In genomic region chr11:57668467-57668890, GRCh38 we compare ENCODE assay signal across 8 cellular contexts. TPM values are rescaled to one million over a fixed set of nuclear protein-coding genes. Genes with fewer than 3 reads are reported as not detected.
DNase-seq lines count a peak whose midpoint lies in the region; ATAC-seq, FAIRE-seq and TF ChIP-seq lines count a peak whose summit lies in the region.

No MANE protein-coding gene starts in this region.

- H3K4me3 Mint-ChIP-seq in activated CD4-positive, alpha-beta memory T cell treated with anti-CD3 and anti-CD28 coated beads, Interleukin-2, amount 10 ng/mL, durations not matched to agents 7 days and 5 days, result peak overlapping the region; percentile 99

- H3K4me1 Mint-ChIP-seq in activated CD4-positive, alpha-beta memory T cell treated with anti-CD3 and anti-CD28 coated beads, Interleukin-2, amount 10 ng/mL, durations not matched to agents 7 days and 5 days, result peaks cover 55% of the 10 kb centered on the region

- H3K9me3 Mint-ChIP-seq in activated CD4-positive, alpha-beta memory T cell treated with anti-CD3 and anti-CD28 coated beads, Interleukin-2, amount 10 ng/mL, durations not matched to agents 7 days and 5 days, result no peaks in the 10 kb centered on the region

- H3K27ac ChIP-seq in A549 (peak overlapping the region; percentile 96), gastroesophageal sphincter (peak overlapping the region; percentile 92 to 95 (median 94)), gastrocnemius medialis (peak overlapping the region; percentile 92 to 97 (median 94))

- POLR2A ChIA-PET in A549 (lab: Yijun Ruan, JAX), result interaction anchor here (0.6 to 1.2 kb wide), 2 partner anchors 19 to 44 kb away, joined by 3 to 4 read pairs; partner anchors contain the start of genes MED19 and TMX2
- POLR2A ChIA-PET in activated CD4-positive, alpha-beta memory T cell treated with anti-CD3 and anti-CD28 coated beads, Interleukin-2, amount 10 ng/mL, durations not matched to agents 7 days and 5 days (lab: Charles Lee), result interaction anchor here (1.0 to 2.8 kb wide), 6 partner anchors 12 to 909 kb away, joined by 3 to 12 read pairs (median 6); partner anchors contain the start of genes MED19, TMX2 and TNKS1BP1

- H3K9me3 ChIP-seq in A549, result no peaks in the 10 kb centered on the region
- no peaks in the 10 kb centered on the region for H3K9me3 ChIP-seq in gastroesophageal sphincter
- H3K9me3 ChIP-seq in gastrocnemius medialis, result no peaks in the 10 kb centered on the region

- DNase-seq in A549 (ENCODE audit: low read depth in 1 of 2, low spot score in 1 of 2) (no peak), gastrocnemius medialis (no peak), foreskin melanocyte (no peak), COLO829 (ENCODE audit: low spot score) (no peak)
- peak; percentile 58 for DNase-seq in activated CD4-positive, alpha-beta memory T cell treated with anti-CD3 and anti-CD28 coated beads, Interleukin-2, amount 10 ng/mL, durations not matched to agents 7 days and 5 days

- CTCF ChIA-PET in A549 (lab: Yijun Ruan, JAX), result interaction anchor here (0.6 to 1.3 kb wide), 2 partner anchors 132 to 145 kb away, joined by 4 to 5 read pairs; no protein-coding TSS in a partner anchor
- CTCF ChIA-PET in activated CD4-positive, alpha-beta memory T cell treated with anti-CD3 and anti-CD28 coated beads, Interleukin-2, amount 10 ng/mL, durations not matched to agents 7 days and 5 days (lab: Charles Lee), result no interaction called here

- H3K27ac Mint-ChIP-seq in activated CD4-positive, alpha-beta memory T cell treated with anti-CD3 and anti-CD28 coated beads, Interleukin-2, amount 10 ng/mL, durations not matched to agents 7 days and 5 days, result peak overlapping the region; percentile 99

- TF ChIP-seq RAD21 in A549 (conservative IDR thresholded peaks at IDR 0.05 in 1 of 2, IDR thresholded peaks at IDR 0.05 in 1 of 2), result no peak

- H3K27me3 Mint-ChIP-seq in activated CD4-positive, alpha-beta memory T cell treated with anti-CD3 and anti-CD28 coated beads, Interleukin-2, amount 10 ng/mL, durations not matched to agents 7 days and 5 days, result no peaks in the 10 kb centered on the region

- no peak for TF ChIP-seq CTCF in A549 (IDR thresholded peaks at IDR 0.05)
- TF ChIP-seq CTCF in gastroesophageal sphincter (IDR thresholded peaks at IDR 0.05), result no peak
- TF ChIP-seq CTCF in gastrocnemius medialis (IDR thresholded peaks at IDR 0.05 in 4 of 5, conservative IDR thresholded peaks at IDR 0.05 in 1 of 5), result no peak

- in situ Hi-C loops in gastrocnemius medialis (cut with MboI; ENCODE audit: low sequenced_read_pairs in 4 of 4), result loop anchor here in 1 of 4 donors (25.0 kb wide), 1 partner anchor 919 kb away; the partner anchor contains the start of genes LPXN and ZFP91

- no peak for FAIRE-seq in A549 (lab: Jason Lieb, UNC)

- 2% methylated on average over 26 of the region's 27 CpGs for WGBS in A549 (ENCODE audit: missing lambda C conversion rate)
- 0 to 1% methylated on average over 13 to 16 of the region's 27 CpGs for WGBS in gastroesophageal sphincter (ENCODE audit: low coverage in 1 of 2), 2 donors

- ATAC-seq in A549, result no peak; a peak in 1 of 6 replicates
- peak; percentile 15 for ATAC-seq in GM18498 (IDR thresholded peaks at IDR 0.05; ENCODE audit: unreplicated experiment)
- ATAC-seq in HG03460 (IDR thresholded peaks at IDR 0.05; ENCODE audit: unreplicated experiment), result peak; percentile 12
- no peak for ATAC-seq in gastroesophageal sphincter
- peak in 1 of 2 donors; percentile 2 for ATAC-seq in gastrocnemius medialis

- peaks cover 42% of the 10 kb centered on the region for H3K36me3 Mint-ChIP-seq in activated CD4-positive, alpha-beta memory T cell treated with anti-CD3 and anti-CD28 coated beads, Interleukin-2, amount 10 ng/mL, durations not matched to agents 7 days and 5 days (ENCODE audit: low read depth)

- H3K4me1 ChIP-seq in A549 (peaks cover 18% of the 10 kb centered on the region), gastroesophageal sphincter (peaks cover 0 to 47% (median 20%) of the 10 kb centered on the region in 3 donors), gastrocnemius medialis (peaks cover 19 to 34% of the 10 kb centered on the region in 2 donors)

- TF ChIP-seq POLR2A in A549 (IDR thresholded peaks at IDR 0.05; ENCODE audit: low read length) (no peak), gastroesophageal sphincter (IDR thresholded peaks at IDR 0.05) (no peak), gastrocnemius medialis (IDR thresholded peaks at IDR 0.05) (no peak)

- H3K4me3 ChIP-seq in A549, result peak overlapping the region; percentile 86
- H3K4me3 ChIP-seq in gastroesophageal sphincter, result peak overlapping the region; percentile 74 to 95
- H3K4me3 ChIP-seq in gastrocnemius medialis, result peak overlapping the region; percentile 64 to 85 (median 76)

- intact Hi-C loops in gastrocnemius medialis (cut with DNase I; ENCODE audit: low total_unique reads), result loop anchor here (5.0 kb wide), 1 partner anchor 341 kb away; no protein-coding TSS in a partner anchor

- no peaks in the 10 kb centered on the region for H3K27me3 ChIP-seq in gastroesophageal sphincter
- no peaks in the 10 kb centered on the region for H3K27me3 ChIP-seq in gastrocnemius medialis

- peak overlapping the region; percentile 95 for H3K4me2 ChIP-seq in A549

- H3K36me3 ChIP-seq in gastroesophageal sphincter (peaks cover 0 to 22% of the 10 kb centered on the region in 2 donors), gastrocnemius medialis (peaks cover 0 to 17% of the 10 kb centered on the region in 2 donors)

- TF ChIP-seq EP300 in A549 (IDR thresholded peaks at IDR 0.05) (no peak), gastroesophageal sphincter (IDR thresholded peaks at IDR 0.05) (no peak)

TF ChIP-seq in A549, 52 proteins besides CTCF, POLR2A, EP300 and RAD21 (continues in another document):
- TF ChIP-seq BHLHE40 (IDR thresholded peaks at IDR 0.05; ENCODE audit: low read depth, low read length), result no peak
- TF ChIP-seq HOXB13 (CRISPR knock-in tag; IDR thresholded peaks at IDR 0.05; ENCODE audit: low read depth), result no peak
- TF ChIP-seq SREBF2 (IDR thresholded peaks at IDR 0.05), result no peak
- no peak for TF ChIP-seq HEYL (CRISPR knock-in tag; IDR thresholded peaks at IDR 0.05)
- TF ChIP-seq, protein P1, sequence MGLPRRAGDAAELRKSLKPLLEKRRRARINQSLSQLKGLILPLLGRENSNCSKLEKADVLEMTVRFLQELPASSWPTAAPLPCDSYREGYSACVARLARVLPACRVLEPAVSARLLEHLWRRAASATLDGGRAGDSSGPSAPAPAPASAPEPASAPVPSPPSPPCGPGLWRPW (IDR thresholded peaks at IDR 0.05), result no peak

RNA-seq across cellular contexts. Expression of gene ZDHHC5, which starts 0.6 kb away (rescaled TPM):
- 63.8 and 75.9 TPM in 2 replicates for polyA plus RNA-seq in A549 (2011; rRNA removed)
- 49.6 and 59.2 TPM in 2 replicates for polyA plus RNA-seq in A549 (2012; cell fraction: cytosol; rRNA removed)
- polyA plus RNA-seq in A549 (2012; cell fraction: nucleus; rRNA removed), result 62.4 and 72.5 TPM in 2 replicates
- 44.1 to 47.1 TPM (median 46.5 TPM) in 3 replicates for polyA plus RNA-seq in A549 (2017; fragmentation: RNase III; extraction: RNeasy Plus Mini Kit Qiagen cat#74134 plus additional on column Dnase treatment)
- polyA minus RNA-seq in A549 (2011; rRNA and poly(A)+ RNA removed), result 116 and 122 TPM in 2 replicates
- 10 to 100 TPM; 77.6 to 86.6 TPM for total RNA-seq in activated CD4-positive, alpha-beta memory T cell treated with anti-CD3 and anti-CD28 coated beads, Interleukin-2, amount 10 ng/mL, durations not matched to agents 7 days and 5 days
- 10 to 100 TPM; 34.3 to 52.1 (median 45.8) TPM for total RNA-seq in gastroesophageal sphincter
- total RNA-seq in gastrocnemius medialis, result 10 to 100 TPM; 34.0 to 49.2 (median 46.2) TPM

RNA-seq across cellular contexts. Expression of gene CLP1, which starts 10.9 kb away (rescaled TPM):
- polyA plus RNA-seq in A549 (2011; rRNA removed), result 22.8 and 24.2 TPM in 2 replicates
- polyA plus RNA-seq in A549 (2012; cell fraction: cytosol; rRNA removed), result 18.3 and 19.5 TPM in 2 replicates
- polyA plus RNA-seq in A549 (2012; cell fraction: nucleus; rRNA removed), result 16.0 and 24.4 TPM in 2 replicates
- polyA plus RNA-seq in A549 (2017; fragmentation: RNase III; extraction: RNeasy Plus Mini Kit Qiagen cat#74134 plus additional on column Dnase treatment), result 31.6 to 33.0 TPM (median 31.8 TPM) in 3 replicates
- polyA minus RNA-seq in A549 (2011; rRNA and poly(A)+ RNA removed), result 21.3 and 25.5 TPM in 2 replicates
- 10 to 100 TPM; 14.8 to 17.5 TPM for total RNA-seq in activated CD4-positive, alpha-beta memory T cell treated with anti-CD3 and anti-CD28 coated beads, Interleukin-2, amount 10 ng/mL, durations not matched to agents 7 days and 5 days
- total RNA-seq in gastroesophageal sphincter, result 10 to 100 TPM; 11.4 to 21.7 (median 16.6) TPM
- 10 to 100 TPM; 10.6 to 15.3 (median 11.2) TPM for total RNA-seq in gastrocnemius medialis

RNA-seq across cellular contexts. Expression of gene YPEL4, which starts 18.8 kb away (rescaled TPM):
- polyA plus RNA-seq in A549 (2011; rRNA removed), result 0.04 and 0.13 TPM in 2 replicates
- 0.01 and 0.08 TPM in 2 replicates for polyA plus RNA-seq in A549 (2012; cell fraction: cytosol; rRNA removed)
- 0.04 TPM in 1 of 2 replicates, not detected in the other for polyA plus RNA-seq in A549 (2012; cell fraction: nucleus; rRNA removed)
- 0.04 to 0.06 TPM in 2 of 3 replicates, not detected in the other for polyA plus RNA-seq in A549 (2017; fragmentation: RNase III; extraction: RNeasy Plus Mini Kit Qiagen cat#74134 plus additional on column Dnase treatment)
- 0.10 and 0.17 TPM in 2 replicates for polyA minus RNA-seq in A549 (2011; rRNA and poly(A)+ RNA removed)
- 1 to 10 TPM; 1.5 to 2.2 TPM for total RNA-seq in activated CD4-positive, alpha-beta memory T cell treated with anti-CD3 and anti-CD28 coated beads, Interleukin-2, amount 10 ng/mL, durations not matched to agents 7 days and 5 days
- 1 to 10 TPM; 1.2 to 3.3 (median 1.5) TPM for total RNA-seq in gastroesophageal sphincter
- total RNA-seq in gastrocnemius medialis, result under 1 TPM; 0.31 to 0.68 (median 0.49) TPM

RNA-seq across cellular contexts. Expression of gene MED19, which starts 43.5 kb away (rescaled TPM):
- polyA plus RNA-seq in A549 (2011; rRNA removed) (33.5 and 38.5 TPM in 2 replicates), A549 (2017; fragmentation: RNase III; extraction: RNeasy Plus Mini Kit Qiagen cat#74134 plus additional on column Dnase treatment) (22.5 to 23.5 TPM (median 23.3 TPM) in 3 replicates)
- polyA plus RNA-seq in A549 (2012; cell fraction: cytosol; rRNA removed), result 40.9 and 44.2 TPM in 2 replicates
- polyA plus RNA-seq in A549 (2012; cell fraction: nucleus; rRNA removed), result 21.2 and 42.9 TPM in 2 replicates
- polyA minus RNA-seq in A549 (2011; rRNA and poly(A)+ RNA removed), result 10.7 and 11.7 TPM in 2 replicates
- total RNA-seq in activated CD4-positive, alpha-beta memory T cell treated with anti-CD3 and anti-CD28 coated beads, Interleukin-2, amount 10 ng/mL, durations not matched to agents 7 days and 5 days, result 10 to 100 TPM; 13.9 to 14.1 TPM
- total RNA-seq in gastroesophageal sphincter (10 to 100 TPM; 10.4 to 15.5 (median 12.5) TPM), gastrocnemius medialis (10 to 100 TPM in 2 of 4 donors, 1 to 10 TPM in 2; 8.3 to 13.1 (median 10.4) TPM)

RNA-seq across cellular contexts. Expression of gene TMX2, which starts 43.9 kb away (rescaled TPM):
- 168 and 191 TPM in 2 replicates for polyA plus RNA-seq in A549 (2011; rRNA removed)
- 118 and 122 TPM in 2 replicates for polyA plus RNA-seq in A549 (2012; cell fraction: cytosol; rRNA removed)
- polyA plus RNA-seq in A549 (2012; cell fraction: nucleus; rRNA removed), result 71.0 and 71.9 TPM in 2 replicates
- 137 to 162 TPM (median 140 TPM) in 3 replicates for polyA plus RNA-seq in A549 (2017; fragmentation: RNase III; extraction: RNeasy Plus Mini Kit Qiagen cat#74134 plus additional on column Dnase treatment)
- polyA minus RNA-seq in A549 (2011; rRNA and poly(A)+ RNA removed), result 174 and 190 TPM in 2 replicates
- 10 to 100 TPM; 47.0 to 53.6 TPM for total RNA-seq in activated CD4-positive, alpha-beta memory T cell treated with anti-CD3 and anti-CD28 coated beads, Interleukin-2, amount 10 ng/mL, durations not matched to agents 7 days and 5 days
- 10 to 100 TPM; 44.0 to 52.1 (median 50.0) TPM for total RNA-seq in gastroesophageal sphincter
- 10 to 100 TPM; 29.1 to 54.9 (median 40.5) TPM for total RNA-seq in gastrocnemius medialis

Comparison
In these comparisons a context has a peak if more than half of its experiments do, and no peak if none do; other contexts are left out.
1. ATAC-seq: peak in GM18498 (single experiment) and HG03460 (single experiment); none in A549 (0 of 2) and gastroesophageal sphincter (single experiment).
2. Peak in every context shown above with its lines, with median percentiles within 50 percentile points of each other: H3K27ac ChIP-seq and H3K4me3 ChIP-seq.